ENCODE assay signal across 15 cellular contexts in genomic region chr6:166611631-166612030, GRCh38. TPM values are rescaled to one million over a fixed set of nuclear protein-coding genes. Genes with fewer than 3 reads are reported as not detected.
DNase-seq lines count a peak whose midpoint lies in the region; ATAC-seq and TF ChIP-seq lines count a peak whose summit lies in the region.
"Had no signal": no experiment of that assay in that cellular context is flagged by ENCODE, and none has a peak within 500 bp of the region (broad histone marks: within the 10 kb centered on the region; RNA-seq: fewer than 3 reads in every experiment).

No MANE protein-coding gene starts in this region.

- H3K27me3 ChIP-seq in right atrium auricular region, result no peaks in the 10 kb centered on the region
- H3K27me3 ChIP-seq: Peyer's patch had no signal

- ATAC-seq in left cardiac atrium (no peak), GM18873 (IDR thresholded peaks at IDR 0.05; ENCODE audit: low FRiP score, unreplicated experiment) (no peak)

- H3K27ac ChIP-seq in right atrium auricular region (no peak overlapping the region), RWPE1 (peak overlapping the region; percentile 48), urinary bladder (ENCODE audit: low read depth) (peak overlapping the region; percentile 44)
- H3K27ac ChIP-seq: C4-2B, HL-60, Peyer's patch had no signal

- H3K36me3 ChIP-seq in right atrium auricular region, result no peaks in the 10 kb centered on the region
- no peaks in the 10 kb centered on the region for H3K36me3 ChIP-seq in urinary bladder (ENCODE audit: insufficient read depth)
- H3K36me3 ChIP-seq: Peyer's patch had no signal

- H3K4me1 ChIP-seq in right atrium auricular region (peaks cover 0 to 51% of the 10 kb centered on the region in 2 donors), urinary bladder (ENCODE audit: insufficient read depth) (no peaks in the 10 kb centered on the region)

- TF ChIP-seq CTCF in right atrium auricular region (IDR thresholded peaks at IDR 0.05) (no peak), RWPE1 (conservative IDR thresholded peaks at IDR 0.05; ENCODE audit: low read depth) (no peak)

- CTCF ChIA-PET in RWPE1 (lab: Yijun Ruan, JAX), result no interaction called here

- 89% methylated on average over 4 of the region's 4 CpGs for WGBS in urinary bladder

- H3K4me3 ChIP-seq in right atrium auricular region, result no peak overlapping the region
- H3K4me3 ChIP-seq in urinary bladder (ENCODE audit: low read depth, low read length), result no peak overlapping the region
- H3K4me3 ChIP-seq: Peyer's patch had no signal

- POLR2A ChIA-PET in RWPE1 (lab: Yijun Ruan, JAX; ENCODE audit: low non-redundant PET), result no interaction called here

- H3K9me3 ChIP-seq in right atrium auricular region, result no peaks in the 10 kb centered on the region
- H3K9me3 ChIP-seq: Peyer's patch had no signal

- DNase-seq in right atrium auricular region (ENCODE audit: low spot score) (peak; percentile 50), left cardiac atrium (no peak), RWPE1 (ENCODE audit: low spot score) (no peak), left kidney (ENCODE audit: low read depth, low spot score) (peak; percentile 40), NCI-H1105 treated with DMSO at 0.1 percent for 48 hours (lab: John Stamatoyannopoulos, UW) (no peak), DMS153 treated with DMSO at 0.1 percent for 48 hours (lab: John Stamatoyannopoulos, UW; ENCODE audit: unreplicated experiment) (no peak)
- DNase-seq: HCEC 1CT, NCI-H146, NCI-H2081, Peyer's patch, SHP77 had no signal

- intact Hi-C loops in left cardiac atrium (cut with DNase I), result loop anchor here (10.0 kb wide), 1 partner anchor 57 kb away; no protein-coding TSS in a partner anchor

RNA-seq across cellular contexts. Expression of gene RPS6KA2, which starts 15.4 kb away (rescaled TPM):
- total RNA-seq in right atrium auricular region (100 to 1,000 TPM in 1 of 2 donors, 10 to 100 TPM in 1; 78.6 to 131 TPM), left cardiac atrium (10 to 100 TPM; 59.6 to 95.7 TPM), urinary bladder (34.7 TPM)
- polyA plus RNA-seq in urinary bladder, result 67.0 TPM

RNA-seq across cellular contexts. Expression of gene RAMACL, which starts 25.2 kb away (rescaled TPM):
- total RNA-seq in right atrium auricular region, result under 1 TPM; 0.20 to 0.52 TPM
- 1 to 10 TPM in 1 of 2 donors, under 1 TPM in 1; 0.71 to 1.6 TPM for total RNA-seq in left cardiac atrium
- total RNA-seq in urinary bladder, result 6.0 TPM
- 0.37 TPM for polyA plus RNA-seq in urinary bladder

Comparison
In these comparisons a context has a peak if more than half of its experiments do, and no peak if none do; other contexts are left out.
1. DNase-seq: peak in right atrium auricular region (single experiment) and left kidney (single experiment); none in left cardiac atrium (single experiment), RWPE1 (single experiment), NCI-H1105 treated with DMSO at 0.1 percent for 48 hours (single experiment) and DMS153 treated with DMSO at 0.1 percent for 48 hours (single experiment).
2. H3K27ac ChIP-seq: peak in RWPE1 (single experiment) and urinary bladder (single experiment); none in right atrium auricular region (0 of 2).